1 cellular context compared by ENCODE assay signal in the genomic region with DNA sequence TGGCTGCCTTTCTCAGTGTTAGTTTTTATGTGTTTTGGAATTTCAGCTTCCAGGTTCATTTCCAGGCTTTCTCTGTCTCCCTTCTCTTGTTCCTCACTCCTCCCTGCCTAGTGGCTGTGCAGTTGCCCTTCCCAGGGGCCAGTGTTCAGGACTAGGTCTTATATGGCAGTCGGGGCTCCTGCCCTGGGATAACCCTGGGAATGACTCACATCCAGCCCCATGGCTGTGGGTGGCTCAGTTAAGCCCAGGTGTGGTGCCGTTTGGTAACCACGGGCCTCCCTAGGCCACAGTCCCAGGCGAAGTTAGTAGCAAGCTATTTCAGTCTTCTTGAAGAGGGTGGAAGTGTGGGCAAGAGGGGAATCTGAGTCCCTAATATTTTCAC.
TF ChIP-seq lines count a peak whose summit lies in the region.

No MANE protein-coding gene starts in this region.

TF ChIP-seq in HepG2, 621 proteins besides CTCF, POLR2A, EP300 and RAD21 (continued from another document and continues in another):
- TF ChIP-seq ZBTB26 (CRISPR knock-in tag; IDR thresholded peaks at IDR 0.05; ENCODE audit: borderline replicate concordance) (peak; percentile 74), SMC3 (IDR thresholded peaks at IDR 0.05; ENCODE audit: low read length) (peak; percentile 17; the same call in 1 of the 2 replicates), KDM1A (CRISPR knock-in tag; IDR thresholded peaks at IDR 0.05) (no peak), ZNF687 (CRISPR knock-in tag; IDR thresholded peaks at IDR 0.05) (peak; percentile 73), MED1 (CRISPR knock-in tag; IDR thresholded peaks at IDR 0.05) (peak; percentile 87), RARA (CRISPR knock-in tag; IDR thresholded peaks at IDR 0.05) (peak; percentile 72), CSRNP2 (CRISPR knock-in tag; conservative IDR thresholded peaks at IDR 0.05; ENCODE audit: low read depth) (no peak), TAF1 (CRISPR knock-in tag; IDR thresholded peaks at IDR 0.05) (peak; percentile 35; the same call in 1 of the 2 replicates), KMT2B (CRISPR knock-in tag; IDR thresholded peaks at IDR 0.05) (no peak), ZFP36L2 (CRISPR knock-in tag; IDR thresholded peaks at IDR 0.05) (0 out of 2 replicates have a peak, but pooled peaks have one; percentile 32), DPF2 (CRISPR knock-in tag; IDR thresholded peaks at IDR 0.05; ENCODE audit: borderline replicate concordance, low read depth) (peak; percentile 28; the same call in 1 of the 2 replicates), GABPB1 (CRISPR knock-in tag; IDR thresholded peaks at IDR 0.05) (0 out of 2 replicates have a peak, but pooled peaks have one; percentile 22), PHF21A (CRISPR knock-in tag; IDR thresholded peaks at IDR 0.05) (no peak), ZBTB20 (CRISPR knock-in tag; IDR thresholded peaks at IDR 0.05; ENCODE audit: borderline replicate concordance, low read depth) (peak; percentile 31; the same call in 1 of the 2 replicates), MATR3 (CRISPR knock-in tag; IDR thresholded peaks at IDR 0.05) (no peak), ZNF124 (CRISPR knock-in tag; IDR thresholded peaks at IDR 0.05) (0 out of 2 replicates have a peak, but pooled peaks have one; percentile 40), SRF (IDR thresholded peaks at IDR 0.05; ENCODE audit: low read depth, low read length) (peak; percentile 45; the same call in 1 of the 2 replicates), RXRB (CRISPR knock-in tag; IDR thresholded peaks at IDR 0.05; ENCODE audit: borderline replicate concordance) (peak; percentile 96), ZSCAN9 (CRISPR knock-in tag; IDR thresholded peaks at IDR 0.05; ENCODE audit: borderline replicate concordance) (peak; percentile 61; the same call in 1 of the 2 replicates), JUND (CRISPR knock-in tag; IDR thresholded peaks at IDR 0.05) (0 out of 2 replicates have a peak, but pooled peaks have one; percentile 45), CBX5 (CRISPR knock-in tag; IDR thresholded peaks at IDR 0.05; ENCODE audit: borderline replicate concordance) (peak; percentile 84; the same call in 1 of the 2 replicates), ZBTB38 (CRISPR knock-in tag; IDR thresholded peaks at IDR 0.05) (peak; percentile 57; the same call in 1 of the 2 replicates), ZNF772 (CRISPR knock-in tag; IDR thresholded peaks at IDR 0.05) (peak; percentile 43; the same call in 1 of the 2 replicates), SAFB2 (CRISPR knock-in tag; IDR thresholded peaks at IDR 0.05; ENCODE audit: borderline replicate concordance, low read depth) (no peak), ZNF501 (CRISPR knock-in tag; IDR thresholded peaks at IDR 0.05) (0 out of 2 replicates have a peak, but pooled peaks have one; percentile 37), ZNF503 (CRISPR knock-in tag; IDR thresholded peaks at IDR 0.05) (no peak), HOMEZ (CRISPR knock-in tag; IDR thresholded peaks at IDR 0.05; ENCODE audit: low read depth) (peak; percentile 89; the same call in 1 of the 2 replicates), NR2F6 (IDR thresholded peaks at IDR 0.05) (no peak), NR2F6 (CRISPR knock-in tag; IDR thresholded peaks at IDR 0.05) (peak; percentile 37; the same call in 1 of the 2 replicates), ZNF484 (CRISPR knock-in tag; IDR thresholded peaks at IDR 0.05; ENCODE audit: borderline replicate concordance, low read depth) (peak; percentile 99), LCORL (IDR thresholded peaks at IDR 0.05) (no peak), LCORL (CRISPR knock-in tag; IDR thresholded peaks at IDR 0.05) (peak; percentile 46; the same call in 1 of the 2 replicates), MIER2 (CRISPR knock-in tag; IDR thresholded peaks at IDR 0.05) (0 out of 2 replicates have a peak, but pooled peaks have one; percentile 39), HDAC2 (CRISPR knock-in tag; IDR thresholded peaks at IDR 0.05) (peak; percentile 36; the same call in 1 of the 2 replicates), ZNF367 (CRISPR knock-in tag; IDR thresholded peaks at IDR 0.05; ENCODE audit: borderline replicate concordance) (no peak), SALL1 (CRISPR knock-in tag; IDR thresholded peaks at IDR 0.05) (peak; percentile 60; the same call in 1 of the 2 replicates), ZKSCAN8 (CRISPR knock-in tag; IDR thresholded peaks at IDR 0.05; ENCODE audit: borderline replicate concordance) (0 out of 2 replicates have a peak, but pooled peaks have one; percentile 20), KDM6A (CRISPR knock-in tag; IDR thresholded peaks at IDR 0.05; ENCODE audit: low read depth) (0 out of 2 replicates have a peak, but pooled peaks have one; percentile 17)
- TF ChIP-seq, protein P1, sequence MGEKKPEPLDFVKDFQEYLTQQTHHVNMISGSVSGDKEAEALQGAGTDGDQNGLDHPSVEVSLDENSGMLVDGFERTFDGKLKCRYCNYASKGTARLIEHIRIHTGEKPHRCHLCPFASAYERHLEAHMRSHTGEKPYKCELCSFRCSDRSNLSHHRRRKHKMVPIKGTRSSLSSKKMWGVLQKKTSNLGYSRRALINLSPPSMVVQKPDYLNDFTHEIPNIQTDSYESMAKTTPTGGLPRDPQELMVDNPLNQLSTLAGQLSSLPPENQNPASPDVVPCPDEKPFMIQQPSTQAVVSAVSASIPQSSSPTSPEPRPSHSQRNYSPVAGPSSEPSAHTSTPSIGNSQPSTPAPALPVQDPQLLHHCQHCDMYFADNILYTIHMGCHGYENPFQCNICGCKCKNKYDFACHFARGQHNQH (CRISPR knock-in tag; IDR thresholded peaks at IDR 0.05): peak; percentile 49
- TF ChIP-seq, protein P2, sequence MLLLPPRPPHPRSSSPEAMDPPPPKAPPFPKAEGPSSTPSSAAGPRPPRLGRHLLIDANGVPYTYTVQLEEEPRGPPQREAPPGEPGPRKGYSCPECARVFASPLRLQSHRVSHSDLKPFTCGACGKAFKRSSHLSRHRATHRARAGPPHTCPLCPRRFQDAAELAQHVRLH (CRISPR knock-in tag; IDR thresholded peaks at IDR 0.05; ENCODE audit: borderline replicate concordance, low read depth): 0 out of 2 replicates have a peak, but pooled peaks have one; percentile 45
- TF ChIP-seq, protein P3, sequence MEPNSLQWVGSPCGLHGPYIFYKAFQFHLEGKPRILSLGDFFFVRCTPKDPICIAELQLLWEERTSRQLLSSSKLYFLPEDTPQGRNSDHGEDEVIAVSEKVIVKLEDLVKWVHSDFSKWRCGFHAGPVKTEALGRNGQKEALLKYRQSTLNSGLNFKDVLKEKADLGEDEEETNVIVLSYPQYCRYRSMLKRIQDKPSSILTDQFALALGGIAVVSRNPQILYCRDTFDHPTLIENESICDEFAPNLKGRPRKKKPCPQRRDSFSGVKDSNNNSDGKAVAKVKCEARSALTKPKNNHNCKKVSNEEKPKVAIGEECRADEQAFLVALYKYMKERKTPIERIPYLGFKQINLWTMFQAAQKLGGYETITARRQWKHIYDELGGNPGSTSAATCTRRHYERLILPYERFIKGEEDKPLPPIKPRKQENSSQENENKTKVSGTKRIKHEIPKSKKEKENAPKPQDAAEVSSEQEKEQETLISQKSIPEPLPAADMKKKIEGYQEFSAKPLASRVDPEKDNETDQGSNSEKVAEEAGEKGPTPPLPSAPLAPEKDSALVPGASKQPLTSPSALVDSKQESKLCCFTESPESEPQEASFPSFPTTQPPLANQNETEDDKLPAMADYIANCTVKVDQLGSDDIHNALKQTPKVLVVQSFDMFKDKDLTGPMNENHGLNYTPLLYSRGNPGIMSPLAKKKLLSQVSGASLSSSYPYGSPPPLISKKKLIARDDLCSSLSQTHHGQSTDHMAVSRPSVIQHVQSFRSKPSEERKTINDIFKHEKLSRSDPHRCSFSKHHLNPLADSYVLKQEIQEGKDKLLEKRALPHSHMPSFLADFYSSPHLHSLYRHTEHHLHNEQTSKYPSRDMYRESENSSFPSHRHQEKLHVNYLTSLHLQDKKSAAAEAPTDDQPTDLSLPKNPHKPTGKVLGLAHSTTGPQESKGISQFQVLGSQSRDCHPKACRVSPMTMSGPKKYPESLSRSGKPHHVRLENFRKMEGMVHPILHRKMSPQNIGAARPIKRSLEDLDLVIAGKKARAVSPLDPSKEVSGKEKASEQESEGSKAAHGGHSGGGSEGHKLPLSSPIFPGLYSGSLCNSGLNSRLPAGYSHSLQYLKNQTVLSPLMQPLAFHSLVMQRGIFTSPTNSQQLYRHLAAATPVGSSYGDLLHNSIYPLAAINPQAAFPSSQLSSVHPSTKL (CRISPR knock-in tag; IDR thresholded peaks at IDR 0.05): peak; percentile 70
